22 cellular contexts compared by ENCODE assay signal in genomic region chr1:58441699-58442098, GRCh38.
DNase-seq lines count a peak whose midpoint lies in the region; TF ChIP-seq lines count a peak whose summit lies in the region.
"Had no signal": no experiment of that assay in that cellular context is flagged by ENCODE, and none has a peak within 500 bp of the region (broad histone marks: within the 10 kb centered on the region; RNA-seq: fewer than 3 reads in every experiment).

No MANE protein-coding gene starts in this region.

- DNase-seq in NCI-H1417 (lab: John Stamatoyannopoulos, UW) (peak in 2 of 3 experiments; percentile 30 to 55), NCI-H1417 treated with DMSO at 0.1 percent for 48 hours (lab: John Stamatoyannopoulos, UW) (no peak), NCI-H1694 treated with DMSO at 0.1 percent for 48 hours (lab: John Stamatoyannopoulos, UW) (peak; percentile 54), epidermal melanocyte (ENCODE audit: insufficient read length, low spot score) (no peak), NCI-H226 (no peak)
- DNase-seq in activated naive CD4-positive, alpha-beta T cell treated with Interleukin-2 at 50 U/mL for 16 hours, result no peak
- DNase-seq: 8988T; activated CD4-positive, alpha-beta T cell treated with anti-CD3 and anti-CD28 coated beads, Interleukin-2, amount 10 ng/mL, durations not matched to agents 24 days and 14 days; CD4-positive, CD25-positive, alpha-beta regulatory T cell; colonic mucosa; effector memory CD4-positive, alpha-beta T cell; erythroblast; heart left ventricle; KBM-7; NCI-H774; posterior cingulate gyrus; right cardiac atrium; testis had no signal

- TF ChIP-seq CTCF in brain (conservative IDR thresholded peaks at IDR 0.05) (no peak), nephron (IDR thresholded peaks at IDR 0.05; ENCODE audit: unreplicated experiment in 3 of 3) (no peak)

- H3K36me3 Mint-ChIP-seq in brain, result no peaks in the 10 kb centered on the region
- no peaks in the 10 kb centered on the region for H3K36me3 Mint-ChIP-seq in nephron (ENCODE audit: low read depth)
- H3K36me3 Mint-ChIP-seq: CD4-positive, CD25-positive, alpha-beta regulatory T cell had no signal

- H3K4me3 Mint-ChIP-seq in brain, result peak overlapping the region in 4 of 5 experiments; percentile 32 to 52 (median 46)
- H3K4me3 Mint-ChIP-seq in nephron, result no peak overlapping the region
- H3K4me3 Mint-ChIP-seq: activated CD4-positive, alpha-beta T cell treated with anti-CD3 and anti-CD28 coated beads, Interleukin-2, amount 10 ng/mL, durations not matched to agents 24 days and 14 days; activated naive CD8-positive, alpha-beta T cell; CD4-positive, CD25-positive, alpha-beta regulatory T cell; stimulated activated naive CD8-positive, alpha-beta T cell treated with anti-CD3 and anti-CD28 coated beads, Interleukin-15, Interleukin-2, amounts not matched to agents 100 ng/mL and 50 ng/mL, for 24 hours had no signal

- H3K27ac Mint-ChIP-seq in brain, result peak overlapping the region; percentile 80 to 98 (median 91)
- H3K27ac Mint-ChIP-seq in nephron, result peak overlapping the region in 2 of 3 experiments; percentile 8 to 45
- H3K27ac Mint-ChIP-seq: activated CD4-positive, alpha-beta T cell treated with anti-CD3 and anti-CD28 coated beads, Interleukin-2, amount 10 ng/mL, durations not matched to agents 24 days and 14 days; activated naive CD8-positive, alpha-beta T cell; CD4-positive, CD25-positive, alpha-beta regulatory T cell; stimulated activated naive CD8-positive, alpha-beta T cell treated with anti-CD3 and anti-CD28 coated beads, Interleukin-15, Interleukin-2, amounts not matched to agents 100 ng/mL and 50 ng/mL, for 24 hours had no signal

- peaks cover 45% of the 10 kb centered on the region for H3K4me1 Mint-ChIP-seq in brain
- peaks cover 11% of the 10 kb centered on the region for H3K4me1 Mint-ChIP-seq in nephron
- H3K4me1 Mint-ChIP-seq: activated CD4-positive, alpha-beta T cell treated with anti-CD3 and anti-CD28 coated beads, Interleukin-2, amount 10 ng/mL, durations not matched to agents 24 days and 14 days; CD4-positive, CD25-positive, alpha-beta regulatory T cell had no signal

- H3K9me3 Mint-ChIP-seq in brain (no peaks in the 10 kb centered on the region), nephron (no peaks in the 10 kb centered on the region)
- H3K9me3 Mint-ChIP-seq: activated CD4-positive, alpha-beta T cell treated with anti-CD3 and anti-CD28 coated beads, Interleukin-2, amount 10 ng/mL, durations not matched to agents 24 days and 14 days; stimulated activated naive CD8-positive, alpha-beta T cell treated with anti-CD3 and anti-CD28 coated beads, Interleukin-15, Interleukin-2, amounts not matched to agents 100 ng/mL and 50 ng/mL, for 24 hours had no signal

- peaks cover 7% of the 10 kb centered on the region for H3K27me3 Mint-ChIP-seq in brain
- peaks cover 15% of the 10 kb centered on the region for H3K27me3 Mint-ChIP-seq in nephron (ENCODE audit: low read depth)
- H3K27me3 Mint-ChIP-seq: activated CD4-positive, alpha-beta T cell treated with anti-CD3 and anti-CD28 coated beads, Interleukin-2, amount 10 ng/mL, durations not matched to agents 24 days and 14 days; activated naive CD8-positive, alpha-beta T cell; CD4-positive, CD25-positive, alpha-beta regulatory T cell; stimulated activated naive CD8-positive, alpha-beta T cell treated with anti-CD3 and anti-CD28 coated beads, Interleukin-15, Interleukin-2, amounts not matched to agents 100 ng/mL and 50 ng/mL, for 24 hours had no signal

Comparison
In these comparisons a context has a peak if more than half of its experiments do, and no peak if none do; other contexts are left out.
1. DNase-seq: peak in NCI-H1417 (2 of 3) and NCI-H1694 treated with DMSO at 0.1 percent for 48 hours (single experiment); none in NCI-H1417 treated with DMSO at 0.1 percent for 48 hours (single experiment), epidermal melanocyte (single experiment), NCI-H226 (single experiment) and activated naive CD4-positive, alpha-beta T cell treated with Interleukin-2 at 50 U/mL for 16 hours (single experiment).
2. H3K4me3 Mint-ChIP-seq: peak in brain (4 of 5); none in nephron (0 of 3).